In the genomic region with DNA sequence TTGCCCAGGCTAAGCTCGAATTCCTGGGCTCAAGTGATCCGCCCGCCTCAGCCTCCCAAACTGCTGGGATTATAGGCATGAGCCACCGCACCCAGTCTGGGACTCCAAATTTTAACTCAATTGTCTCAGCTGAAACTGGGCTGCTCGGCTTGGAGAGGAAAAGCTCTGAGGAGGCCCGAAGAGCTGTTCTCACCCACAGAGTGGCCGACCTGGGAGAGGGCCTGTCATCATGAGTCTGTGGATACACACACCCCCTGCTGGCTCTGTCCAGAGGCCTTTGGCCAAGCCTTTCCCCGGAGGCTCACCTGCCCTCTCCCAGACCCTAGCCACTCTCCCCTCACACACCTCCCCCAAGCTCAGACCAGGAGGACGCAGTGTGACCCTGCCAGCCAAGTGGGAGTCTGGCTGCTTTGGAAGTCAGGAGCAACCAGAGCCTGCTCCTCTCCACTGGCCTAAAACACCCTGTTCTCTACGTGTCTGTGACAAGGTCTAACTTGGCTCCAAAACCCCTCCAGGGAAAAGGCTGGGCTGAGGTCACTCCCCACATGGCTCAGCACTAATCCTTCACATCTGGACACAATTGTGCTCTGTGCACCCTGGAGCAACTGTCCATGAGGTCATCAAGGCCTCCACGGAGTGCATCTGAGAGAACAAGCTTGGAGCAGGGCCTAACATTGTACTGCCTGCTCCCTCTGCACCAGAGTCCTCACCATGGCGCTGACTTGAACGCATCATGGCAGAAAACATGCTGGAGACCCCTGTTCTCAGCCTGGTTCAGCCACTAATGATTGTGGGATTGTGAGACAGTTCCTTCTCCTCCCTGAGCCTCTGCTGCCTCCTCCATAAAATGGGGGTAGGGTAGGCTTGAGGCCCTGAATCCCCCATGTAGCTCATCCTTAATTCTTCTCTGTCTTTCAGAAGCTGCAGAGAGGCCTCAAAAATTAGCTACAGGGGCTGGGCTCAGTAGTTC, we compare ENCODE assay signal across 14 cellular contexts. TPM values are rescaled to one million over a fixed set of nuclear protein-coding genes. Genes with fewer than 3 reads are reported as not detected.
DNase-seq lines count a peak whose midpoint lies in the region; ATAC-seq, FAIRE-seq and TF ChIP-seq lines count a peak whose summit lies in the region.
"Had no signal": no experiment of that assay in that cellular context is flagged by ENCODE, and none has a peak within 500 bp of the region (broad histone marks: within the 10 kb centered on the region; RNA-seq: fewer than 3 reads in every experiment).

No MANE protein-coding gene starts in this region.

- intact Hi-C loops in ovary (cut with DNase I) = no loop called here

- H3K9me3 ChIP-seq in ovary = no peaks in the 10 kb centered on the region

- TF ChIP-seq CTCF in AG09309 (IDR thresholded peaks at IDR 0.05; ENCODE audit: control insufficient read depth, insufficient read depth, low read depth, low read length, missing control alignments) = no peak
- TF ChIP-seq CTCF in foreskin fibroblast (IDR thresholded peaks at IDR 0.05; ENCODE audit: low read depth, low read length) = no peak
- TF ChIP-seq CTCF in nephron progenitor cell (IDR thresholded peaks at IDR 0.05) = no peak
- TF ChIP-seq CTCF in D721Med (IDR thresholded peaks at IDR 0.05; ENCODE audit: insufficient read depth, missing control alignments) = no peak
- TF ChIP-seq CTCF in ovary (IDR thresholded peaks at IDR 0.05) = no peak

- no peak for FAIRE-seq in D721Med (lab: Jason Lieb, UNC)
- FAIRE-seq: bronchial epithelial cell had no signal

- no peak for TF ChIP-seq EP300 in ovary (IDR thresholded peaks at IDR 0.05)

- no peaks in the 10 kb centered on the region for H3K36me3 Mint-ChIP-seq in nephron progenitor cell (ENCODE audit: low read depth)

- H3K27ac ChIP-seq in ovary = no peak overlapping the region

- no peaks in the 10 kb centered on the region for H3K36me3 ChIP-seq in ovary

- H3K27me3 Mint-ChIP-seq in nephron progenitor cell (ENCODE audit: low read depth, poor library complexity) = peaks cover 38% of the 10 kb centered on the region

- TF ChIP-seq POLR2A in ovary (IDR thresholded peaks at IDR 0.05) = no peak

- no peak overlapping the region for H3K4me3 Mint-ChIP-seq in nephron progenitor cell
- H3K4me3 Mint-ChIP-seq: activated B cell treated with CpG ODN at 0.5 μM for 24 hours had no signal

- no peaks in the 10 kb centered on the region for H3K4me1 ChIP-seq in ovary (ENCODE audit: insufficient read depth)

- H3K4me3 ChIP-seq in AG09309 (ENCODE audit: control insufficient read depth, low read depth, low read length) (no peak overlapping the region), foreskin fibroblast (ENCODE audit: low read depth in 1 of 2, low read length in 2 of 2) (peak overlapping the region in 1 of 2 donors; percentile 12), ovary (no peak overlapping the region)

- no peaks in the 10 kb centered on the region for H3K27me3 ChIP-seq in ovary

- no peak for ATAC-seq in GM21447 (IDR thresholded peaks at IDR 0.05; ENCODE audit: unreplicated experiment)

- peak; percentile 17 for DNase-seq in AG09309 (ENCODE audit: low read depth)
- peak; percentile 97 for DNase-seq in RPMI7951 (ENCODE audit: low read depth)
- peak; percentile 87 to 92 for DNase-seq in foreskin fibroblast
- DNase-seq in nephron progenitor cell = no peak
- DNase-seq in D721Med (ENCODE audit: insufficient read length, low spot score) = no peak
- no peak for DNase-seq in ovary
- no peak for DNase-seq in activated CD4-positive, alpha-beta T cell treated with anti-CD3 and anti-CD28 coated beads, Interleukin-2, amount 50 U/mL, for 48 hours
- DNase-seq: activated B cell treated with CpG ODN at 0.5 μM for 24 hours, GDM1, MV-4-11, NCI-H510A had no signal

- no peaks in the 10 kb centered on the region for H3K9me3 Mint-ChIP-seq in nephron progenitor cell
- H3K9me3 Mint-ChIP-seq: activated B cell treated with CpG ODN at 0.5 μM for 24 hours had no signal

- H3K27ac Mint-ChIP-seq in nephron progenitor cell = peak overlapping the region; percentile 68
- H3K27ac Mint-ChIP-seq: activated B cell treated with CpG ODN at 0.5 μM for 24 hours had no signal

- whole genome bisulfite sequencing in ovary, 3 donors = 71 to 79% (median 77%) methylated on average over 13 of the region's 13 CpGs

- H3K4me1 Mint-ChIP-seq in nephron progenitor cell = peaks cover 7% of the 10 kb centered on the region
- H3K4me1 Mint-ChIP-seq: activated B cell treated with CpG ODN at 0.5 μM for 24 hours had no signal

RNA-seq across cellular contexts. Expression of a gene that starts 49.9 kb away (rescaled TPM):
- not detected in 2 replicates for total RNA-seq in RPMI7951 (2014; rRNA removed; shearing (Covaris generic))
- total RNA-seq in ovary = under 1 TPM in 3 of 7 donors, not detected in 4; 0.08 to 0.20 (median 0.12) TPM
- under 1 TPM in 1 of 2 donors, not detected in 1; 0.08 TPM for polyA plus RNA-seq in ovary
- total RNA-seq: activated B cell treated with CpG ODN at 0.5 μM for 24 hours, mesenteric fat pad had no signal

Comparison
In these comparisons a context has a peak if more than half of its experiments do, and no peak if none do; other contexts are left out.
1. DNase-seq: peak in AG09309 (single experiment), RPMI7951 (single experiment) and foreskin fibroblast (2 of 2); none in nephron progenitor cell (single experiment), D721Med (single experiment), ovary (0 of 5) and activated CD4-positive, alpha-beta T cell treated with anti-CD3 and anti-CD28 coated beads, Interleukin-2, amount 50 U/mL, for 48 hours (0 of 2).